Comparison of ENCODE assay signal across 8 cellular contexts in genomic region chr4:119212251-119212963, GRCh38. TPM values are rescaled to one million over a fixed set of nuclear protein-coding genes. Genes with fewer than 3 reads are reported as not detected.
DNase-seq lines count a peak whose midpoint lies in the region; ATAC-seq and TF ChIP-seq lines count a peak whose summit lies in the region.

Gene USP53, plus strand, starts transcription at chr4:119212713. Its CDS starts 27,047 bp downstream, at chr4:119239760.

- H4K8ac ChIP-seq in trophoblast cell (ENCODE audit: low read depth, low read length): peak within 1 kb of the TSS; percentile 95

- peak within 1 kb of the TSS; percentile 95 for H3K27ac Mint-ChIP-seq in T-helper 1 cell treated with Interleukin-12 subunit alpha and Interleukin-12 subunit beta and Interleukin-4 antibody, amounts not matched to agents 30 μg/mL and 1 μg/mL, for 36 hours

- H3K27ac ChIP-seq in heart left ventricle (peak within 1 kb of the TSS; percentile 88 to 99 (median 96)), trophoblast cell (ENCODE audit: low read depth, low read length) (peak within 1 kb of the TSS; percentile 95), tibial nerve (peak within 1 kb of the TSS; percentile 91 to 99 (median 94))

- peak in 1 of 2 donors; percentile 92 for TF ChIP-seq POLR2A in heart left ventricle (IDR thresholded peaks at IDR 0.05)
- TF ChIP-seq POLR2A in tibial nerve (IDR thresholded peaks at IDR 0.05): peak; percentile 95 to 97

- peak within 1 kb of the TSS; percentile 4 for H3K4ac ChIP-seq in trophoblast cell (ENCODE audit: low read depth, low read length)

- H3K4me3 Mint-ChIP-seq in T-helper 1 cell treated with Interleukin-12 subunit alpha and Interleukin-12 subunit beta and Interleukin-4 antibody, amounts not matched to agents 30 μg/mL and 1 μg/mL, for 36 hours: peak within 1 kb of the TSS; percentile 98

- peak within 1 kb of the TSS; percentile 75 for H3K4me2 ChIP-seq in trophoblast cell (ENCODE audit: low read length)

- H3K9ac ChIP-seq in trophoblast cell (ENCODE audit: low read length): peak within 1 kb of the TSS; percentile 93

- TF ChIP-seq CTCF in GM13976 (IDR thresholded peaks at IDR 0.05; ENCODE audit: borderline replicate concordance, control extremely low read depth, extremely low read depth, insufficient read depth, missing control alignments): no peak
- no peak for TF ChIP-seq CTCF in heart left ventricle (IDR thresholded peaks at IDR 0.05)
- TF ChIP-seq CTCF in tibial nerve (IDR thresholded peaks at IDR 0.05): peak in 2 of 5 experiments; percentile 49 to 73

- H3K9me3 ChIP-seq in heart left ventricle (no peaks in the 10 kb centered on the region), trophoblast cell (ENCODE audit: insufficient read depth, low read depth, low read length) (peaks cover 2% of the 10 kb centered on the region), tibial nerve (no peaks in the 10 kb centered on the region)

- H2BK120ac ChIP-seq in trophoblast cell (ENCODE audit: insufficient read depth, low read length, poor library complexity): no peak within 1 kb of the TSS

- H2AFZ ChIP-seq in trophoblast cell (ENCODE audit: insufficient read depth, low read length, poor library complexity): peak within 1 kb of the TSS; percentile 74

- no peak within 1 kb of the TSS for H3K23ac ChIP-seq in trophoblast cell (ENCODE audit: low read length)

- intact Hi-C loops in heart left ventricle (cut with DNase I): loop anchor here in 8 of 10 donors (5.0 to 10.0 kb wide), 9 partner anchors 35 to 235 kb away; no protein-coding TSS in a partner anchor

- H3K36me3 ChIP-seq in heart left ventricle (peaks cover 0 to 4% (median 2%) of the 10 kb centered on the region in 9 donors), trophoblast cell (ENCODE audit: control insufficient read depth in 1 of 2, insufficient read depth in 2 of 2, low read length in 2 of 2) (no peaks in the 10 kb centered on the region), tibial nerve (peaks cover 0 to 12% (median 0%) of the 10 kb centered on the region in 3 donors)

- H3K36me3 Mint-ChIP-seq in T-helper 1 cell treated with Interleukin-12 subunit alpha and Interleukin-12 subunit beta and Interleukin-4 antibody, amounts not matched to agents 30 μg/mL and 1 μg/mL, for 36 hours (ENCODE audit: low read depth): peaks cover under 1% of the 10 kb centered on the region

- no peak within 1 kb of the TSS for H2AK5ac ChIP-seq in trophoblast cell (ENCODE audit: low read length)

- H4K12ac ChIP-seq in trophoblast cell (ENCODE audit: low read depth, low read length): peak within 1 kb of the TSS; percentile 81

- H2BK5ac ChIP-seq in trophoblast cell (ENCODE audit: low read depth, low read length, poor library complexity): peak within 1 kb of the TSS; percentile 55

- peaks cover 0 to 46% (median 15%) of the 10 kb centered on the region in 12 donors for H3K4me1 ChIP-seq in heart left ventricle
- H3K4me1 ChIP-seq in trophoblast cell (ENCODE audit: control insufficient read depth in 1 of 2, insufficient read depth in 2 of 2, low read length in 2 of 2): no peaks in the 10 kb centered on the region
- peaks cover 0 to 40% (median 12%) of the 10 kb centered on the region in 4 donors for H3K4me1 ChIP-seq in tibial nerve

- H3K9me3 Mint-ChIP-seq in T-helper 1 cell treated with Interleukin-12 subunit alpha and Interleukin-12 subunit beta and Interleukin-4 antibody, amounts not matched to agents 30 μg/mL and 1 μg/mL, for 36 hours: no peaks in the 10 kb centered on the region

- peak; percentile 88 for ATAC-seq in HG02870 (IDR thresholded peaks at IDR 0.05; ENCODE audit: unreplicated experiment)
- ATAC-seq in heart left ventricle: peak; percentile 96 to 98 (median 98)

- 0 to 1% (median 0%) methylated on average over 34 to 55 of the region's 55 CpGs for WGBS in heart left ventricle, 4 donors
- no CpG with 5 or more reads among the region's 55 CpGs for WGBS in trophoblast cell (ENCODE audit: extremely low coverage, insufficient coverage, insufficient read length)
- 1% methylated on average over 44 to 55 of the region's 55 CpGs for WGBS in tibial nerve, 2 donors

- in situ Hi-C loops in GM13976 (cut with MboI; ENCODE audit: low sequenced_read_pairs, unreplicated experiment): loop anchor here (10.0 kb wide), 1 partner anchor 82 kb away; no protein-coding TSS in a partner anchor

- peak within 1 kb of the TSS; percentile 50 to 93 (median 83) for H3K4me3 ChIP-seq in heart left ventricle
- peak within 1 kb of the TSS; percentile 92 for H3K4me3 ChIP-seq in trophoblast cell (ENCODE audit: low read depth, low read length)
- H3K4me3 ChIP-seq in tibial nerve: peak within 1 kb of the TSS; percentile 63 to 95 (median 93)

- TF ChIP-seq EP300 in tibial nerve (IDR thresholded peaks at IDR 0.05): peak; percentile 89 to 99

- no peak within 1 kb of the TSS for H2BK12ac ChIP-seq in trophoblast cell (ENCODE audit: low read length)

- H3K27me3 ChIP-seq in heart left ventricle (no peaks in the 10 kb centered on the region), trophoblast cell (ENCODE audit: insufficient read depth, low read length) (no peaks in the 10 kb centered on the region), tibial nerve (no peaks in the 10 kb centered on the region)

- peak; percentile 96 for DNase-seq in GM13976 (ENCODE audit: low spot score)
- DNase-seq in NCI-H1694 (lab: John Stamatoyannopoulos, UW): peak; percentile 81
- peak; percentile 99 for DNase-seq in amniotic stem cell (lab: John Stamatoyannopoulos, UW)
- peak; percentile 95 to 98 (median 97) for DNase-seq in heart left ventricle
- peak; percentile 100 for DNase-seq in trophoblast cell
- DNase-seq in tibial nerve (ENCODE audit: low spot score in 2 of 2): peak; percentile 98

- peaks cover 28% of the 10 kb centered on the region for H3K4me1 Mint-ChIP-seq in T-helper 1 cell treated with Interleukin-12 subunit alpha and Interleukin-12 subunit beta and Interleukin-4 antibody, amounts not matched to agents 30 μg/mL and 1 μg/mL, for 36 hours (ENCODE audit: low read depth)

- peak within 1 kb of the TSS; percentile 74 for H3K14ac ChIP-seq in trophoblast cell (ENCODE audit: low read length)

- peaks cover 12% of the 10 kb centered on the region for H3K79me1 ChIP-seq in trophoblast cell (ENCODE audit: low read length)

- H3K18ac ChIP-seq in trophoblast cell (ENCODE audit: low read length): peak within 1 kb of the TSS; percentile 88

- H4K91ac ChIP-seq in trophoblast cell (ENCODE audit: low read depth, low read length): peak within 1 kb of the TSS; percentile 86

- peaks cover 6% of the 10 kb centered on the region for H3K79me2 ChIP-seq in trophoblast cell (ENCODE audit: control insufficient read depth, insufficient read depth, low read length, poor library complexity)

- peaks cover 10% of the 10 kb centered on the region for H3K27me3 Mint-ChIP-seq in T-helper 1 cell treated with Interleukin-12 subunit alpha and Interleukin-12 subunit beta and Interleukin-4 antibody, amounts not matched to agents 30 μg/mL and 1 μg/mL, for 36 hours (ENCODE audit: low read depth)

RNA-seq across cellular contexts. Expression of gene USP53, which starts in this region (rescaled TPM):
- total RNA-seq in heart left ventricle (10 to 100 TPM; 32.9 to 52.9 (median 43.7) TPM), tibial nerve (100 to 1,000 TPM; 549 to 892 (median 654) TPM)
- 10 to 100 TPM; 24.2 to 44.4 TPM for polyA plus RNA-seq in heart left ventricle
- 34.9 and 35.3 TPM in 2 replicates for polyA plus RNA-seq in trophoblast cell (2013)

Comparison
In these comparisons a context has a peak if more than half of its experiments do, and no peak if none do; other contexts are left out.
1. Peak in every context shown above with its lines: DNase-seq, ATAC-seq, H3K4me3 ChIP-seq and H3K27ac ChIP-seq.
2. RNA of gene USP53 (total RNA-seq): 549 to 892 TPM in tibial nerve; 32.9 to 52.9 TPM in heart left ventricle; every median in the first group is over 10 times any median in the second.